In genomic region chr7:144670251-144670650, GRCh38 we compare ENCODE assay signal across 11 cellular contexts.
A peak's percentile ranks its signal among the peaks of the same experiment; 100 is the strongest.
DNase-seq lines count a peak whose midpoint lies in the region; ATAC-seq and TF ChIP-seq lines count a peak whose summit lies in the region.
"Had no signal": no experiment of that assay in that cellular context is flagged by ENCODE, and none has a peak within 500 bp of the region (broad histone marks: within the 10 kb centered on the region; RNA-seq: fewer than 3 reads in every experiment).

No MANE protein-coding gene starts in this region.

- H3K27ac ChIP-seq in dorsolateral prefrontal cortex: no peak overlapping the region
- H3K27ac ChIP-seq: esophagus squamous epithelium had no signal

- DNase-seq in SIG-M5 treated with dmso at 0.1 percent for 504 hours (lab: John Stamatoyannopoulos, UW; ENCODE audit: unreplicated experiment) (peak; percentile 25), SIG-M5 (lab: John Stamatoyannopoulos, UW) (no peak), NCI-H526 treated with DMSO at 0.1 percent for 48 hours (lab: John Stamatoyannopoulos, UW) (peak; percentile 22), dorsolateral prefrontal cortex (no peak), superior temporal gyrus (ENCODE audit: extremely low spot score) (peak; percentile 56), NCI-H2107 treated with DMSO at 0.1 percent for 48 hours (lab: John Stamatoyannopoulos, UW; ENCODE audit: unreplicated experiment) (no peak), omental fat pad (ENCODE audit: low spot score) (no peak)
- DNase-seq: activated T-cell treated with anti-CD3 and anti-CD28 coated beads, Interleukin-2, amount 50 U/mL, for 24 hours; esophagus squamous epithelium; nephron progenitor cell had no signal

- H3K27me3 ChIP-seq in dorsolateral prefrontal cortex: no peaks in the 10 kb centered on the region
- H3K27me3 ChIP-seq: esophagus squamous epithelium had no signal

- ATAC-seq in GM19035 (IDR thresholded peaks at IDR 0.05; ENCODE audit: unreplicated experiment) (no peak), omental fat pad (ENCODE audit: low FRiP score) (no peak)

- intact Hi-C loops in dorsolateral prefrontal cortex (cut with DNase I): no loop called here

- peak in 35 of 56 donors; percentile 7 to 47 (median 28) for TF ChIP-seq CTCF in dorsolateral prefrontal cortex (IDR thresholded peaks at IDR 0.05 in 54 of 56, conservative IDR thresholded peaks at IDR 0.05 in 2 of 56; ENCODE audit: low read depth in 1 of 56, partially characterized antibody in 56 of 56)
- TF ChIP-seq CTCF in omental fat pad (IDR thresholded peaks at IDR 0.05): no peak

- no peak overlapping the region for H3K4me3 ChIP-seq in dorsolateral prefrontal cortex
- H3K4me3 ChIP-seq: esophagus squamous epithelium had no signal

Comparison
In these comparisons a context has a peak if more than half of its experiments do, and no peak if none do; other contexts are left out.
1. DNase-seq: peak in SIG-M5 treated with dmso at 0.1 percent for 504 hours (single experiment), NCI-H526 treated with DMSO at 0.1 percent for 48 hours (single experiment) and superior temporal gyrus (single experiment); none in SIG-M5 (single experiment), dorsolateral prefrontal cortex (0 of 10), NCI-H2107 treated with DMSO at 0.1 percent for 48 hours (single experiment) and omental fat pad (single experiment).
2. CTCF ChIP-seq: peak in dorsolateral prefrontal cortex (35 of 56); none in omental fat pad (0 of 3).